Comparison of ENCODE assay signal across 9 cellular contexts in the genomic region with DNA sequence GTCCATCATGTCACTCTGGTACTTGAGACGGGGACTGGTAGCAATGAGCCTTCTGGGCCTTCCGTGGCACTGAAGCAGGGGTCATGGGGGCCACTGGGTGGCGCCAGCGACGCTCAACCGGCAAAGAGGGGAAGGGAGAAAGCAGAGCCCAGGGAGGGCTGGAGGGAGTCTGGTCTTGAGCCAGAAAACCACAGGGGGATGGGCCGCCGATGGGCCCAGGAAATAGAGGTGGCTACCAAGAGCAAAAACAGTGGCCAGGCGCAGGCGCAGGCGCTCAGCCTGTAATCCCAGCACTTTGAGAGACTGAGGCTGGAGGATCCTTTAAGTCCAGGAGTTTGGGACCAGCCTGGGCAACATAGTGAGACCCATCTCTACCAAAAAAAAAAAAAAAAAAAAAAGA. TPM values are rescaled to one million over a fixed set of nuclear protein-coding genes. Genes with fewer than 3 reads are reported as not detected.
DNase-seq lines count a peak whose midpoint lies in the region; ATAC-seq and TF ChIP-seq lines count a peak whose summit lies in the region.
"Had no signal": no experiment of that assay in that cellular context is flagged by ENCODE, and none has a peak within 500 bp of the region (broad histone marks: within the 10 kb centered on the region; RNA-seq: fewer than 3 reads in every experiment).

No MANE protein-coding gene starts in this region.

- TF ChIP-seq CTCF in CD14-positive monocyte (IDR thresholded peaks at IDR 0.05): peak; percentile 70

- H3K27ac Mint-ChIP-seq in CD14-positive monocyte: no peak overlapping the region
- no peak overlapping the region for H3K27ac Mint-ChIP-seq in natural killer cell treated with Interleukin-12 subunit alpha and Interleukin-12 subunit beta and Interleukin-15 and Interleukin-18, amount 100 ng/mL, for 72 hours
- H3K27ac Mint-ChIP-seq: IgD-negative memory B cell had no signal

- peaks cover 0 to 2% (median 1%) of the 10 kb centered on the region in 3 donors for H3K27me3 Mint-ChIP-seq in CD14-positive monocyte (ENCODE audit: low read depth in 3 of 3)
- H3K27me3 Mint-ChIP-seq in natural killer cell treated with Interleukin-12 subunit alpha and Interleukin-12 subunit beta and Interleukin-15 and Interleukin-18, amount 100 ng/mL, for 72 hours: peaks cover 0 to 7% of the 10 kb centered on the region in 2 donors
- H3K27me3 Mint-ChIP-seq: IgD-negative memory B cell had no signal

- intact Hi-C loops in CD14-positive monocyte (cut with micrococcal nuclease): no loop called here

- H3K9me3 Mint-ChIP-seq in CD14-positive monocyte: peaks cover 0 to 8% (median 3%) of the 10 kb centered on the region in 7 donors
- no peaks in the 10 kb centered on the region for H3K9me3 Mint-ChIP-seq in natural killer cell treated with Interleukin-12 subunit alpha and Interleukin-12 subunit beta and Interleukin-15 and Interleukin-18, amount 100 ng/mL, for 72 hours
- H3K9me3 Mint-ChIP-seq: IgD-negative memory B cell had no signal

- peaks cover 4% of the 10 kb centered on the region for H3K4me1 Mint-ChIP-seq in CD14-positive monocyte
- no peaks in the 10 kb centered on the region for H3K4me1 Mint-ChIP-seq in natural killer cell treated with Interleukin-12 subunit alpha and Interleukin-12 subunit beta and Interleukin-15 and Interleukin-18, amount 100 ng/mL, for 72 hours (ENCODE audit: low read depth in 2 of 2)

- no peaks in the 10 kb centered on the region for H3K36me3 Mint-ChIP-seq in CD14-positive monocyte
- no peaks in the 10 kb centered on the region for H3K36me3 Mint-ChIP-seq in natural killer cell treated with Interleukin-12 subunit alpha and Interleukin-12 subunit beta and Interleukin-15 and Interleukin-18, amount 100 ng/mL, for 72 hours
- H3K36me3 Mint-ChIP-seq: IgD-negative memory B cell had no signal

- H3K4me3 Mint-ChIP-seq in CD14-positive monocyte: no peak overlapping the region
- no peak overlapping the region for H3K4me3 Mint-ChIP-seq in natural killer cell treated with Interleukin-12 subunit alpha and Interleukin-12 subunit beta and Interleukin-15 and Interleukin-18, amount 100 ng/mL, for 72 hours
- H3K4me3 Mint-ChIP-seq: IgD-negative memory B cell had no signal

- DNase-seq in CD14-positive monocyte (ENCODE audit: low spot score) (no peak), T-helper 9 cell (peak; percentile 6), dermis blood vessel endothelial cell (peak; percentile 69), midbrain (lab: John Stamatoyannopoulos, UW) (no peak)
- DNase-seq in natural killer cell treated with Interleukin-12 subunit alpha and Interleukin-12 subunit beta and Interleukin-15 and Interleukin-18, amount 100 ng/mL, for 72 hours (ENCODE audit: low spot score): no peak

- ATAC-seq in GM19035 (IDR thresholded peaks at IDR 0.05; ENCODE audit: unreplicated experiment) (peak; percentile 85), HG03571 (IDR thresholded peaks at IDR 0.05; ENCODE audit: unreplicated experiment) (peak; percentile 72), GM19023 (IDR thresholded peaks at IDR 0.05; ENCODE audit: unreplicated experiment) (no peak)
- peak; percentile 71 to 75 for ATAC-seq in natural killer cell treated with Interleukin-12 subunit alpha and Interleukin-12 subunit beta and Interleukin-15 and Interleukin-18, amount 100 ng/mL, for 72 hours

RNA-seq across cellular contexts. Expression of gene EXOC8, which starts 21.8 kb away (rescaled TPM):
- 1 to 10 TPM; 2.8 to 3.1 TPM for polyA plus RNA-seq in CD14-positive monocyte
- 25.4 and 25.6 TPM in 2 replicates for total RNA-seq in dermis blood vessel endothelial cell
- 10 to 100 TPM; 20.2 to 25.2 TPM for total RNA-seq in natural killer cell treated with Interleukin-12 subunit alpha and Interleukin-12 subunit beta and Interleukin-15 and Interleukin-18, amount 100 ng/mL, for 72 hours

RNA-seq across cellular contexts. Expression of gene SPRTN, which starts 22.2 kb away (rescaled TPM):
- polyA plus RNA-seq in CD14-positive monocyte: 1 to 10 TPM; 7.8 to 9.1 TPM
- total RNA-seq in dermis blood vessel endothelial cell: 22.1 and 22.3 TPM in 2 replicates
- 10 to 100 TPM; 16.0 to 23.1 TPM for total RNA-seq in natural killer cell treated with Interleukin-12 subunit alpha and Interleukin-12 subunit beta and Interleukin-15 and Interleukin-18, amount 100 ng/mL, for 72 hours

Comparison
In these comparisons a context has a peak if more than half of its experiments do, and no peak if none do; other contexts are left out.
1. DNase-seq: peak in T-helper 9 cell (single experiment) and dermis blood vessel endothelial cell (single experiment); none in CD14-positive monocyte (single experiment), natural killer cell treated with Interleukin-12 subunit alpha and Interleukin-12 subunit beta and Interleukin-15 and Interleukin-18, amount 100 ng/mL, for 72 hours (single experiment) and midbrain (single experiment).